Comparison of ENCODE assay signal across 31 cellular contexts in genomic region chr7:86091369-86091768, GRCh38.
DNase-seq lines count a peak whose midpoint lies in the region; ATAC-seq, FAIRE-seq and TF ChIP-seq lines count a peak whose summit lies in the region.
"Had no signal": no experiment of that assay in that cellular context is flagged by ENCODE, and none has a peak within 500 bp of the region (broad histone marks: within the 10 kb centered on the region; RNA-seq: fewer than 3 reads in every experiment).

No MANE protein-coding gene starts in this region.

- H4K20me1 ChIP-seq in HepG2 (ENCODE audit: insufficient read depth, low read length) (no peaks in the 10 kb centered on the region), K562 (replicated peaks; ENCODE audit: control insufficient read depth, insufficient read depth, low read length) (no peaks in the 10 kb centered on the region)
- H4K20me1 ChIP-seq: BLaER1; BLaER1 treated with 17β-estradiol and CSF1 and Interleukin-3, amounts not matched to agents 10 nM and 100 nM had no signal

- TF ChIP-seq POLR2A in HepG2 (IDR thresholded peaks at IDR 0.05; ENCODE audit: insufficient read depth in 1 of 2, low read depth in 2 of 2, low read length in 2 of 2), result no peak
- TF ChIP-seq POLR2A in right lobe of liver (IDR thresholded peaks at IDR 0.05), result no peak
- no peak for TF ChIP-seq POLR2A in K562 (conservative IDR thresholded peaks at IDR 0.05)

- H3K4me2 ChIP-seq in HepG2 (ENCODE audit: low read depth, low read length) (no peak overlapping the region), K562 (ENCODE audit: insufficient read depth, low read length) (no peak overlapping the region)
- H3K4me2 ChIP-seq: A549; BLaER1; BLaER1 treated with 17β-estradiol and CSF1 and Interleukin-3, amounts not matched to agents 10 nM and 100 nM had no signal

- in situ Hi-C loops in HepG2 (cut with HindIII; ENCODE audit: extremely low pct_ligation_motif_present, low pct_unique_long_range_greater_than_20kb) (no loop called here), K562 (cut with MboI) (no loop called here)

- no peak for TF ChIP-seq CTCF in HepG2 (CRISPR knock-in tag; IDR thresholded peaks at IDR 0.05)
- TF ChIP-seq CTCF in right lobe of liver (IDR thresholded peaks at IDR 0.05), result no peak
- no peak for TF ChIP-seq CTCF in K562 (IDR thresholded peaks at IDR 0.05 in 2 of 3, conservative IDR thresholded peaks at IDR 0.05 in 1 of 3; ENCODE audit: insufficient read depth in 2 of 3, low read depth in 1 of 3, low read length in 3 of 3)

- H3K79me2 ChIP-seq in HepG2 (ENCODE audit: insufficient read depth, low read length) (no peaks in the 10 kb centered on the region), K562 (ENCODE audit: control insufficient read depth, insufficient read depth, low read length) (no peaks in the 10 kb centered on the region)

- no peaks in the 10 kb centered on the region for H3K9me1 ChIP-seq in K562 (ENCODE audit: control insufficient read depth, insufficient read depth, low read length)

- no peak for TF ChIP-seq EP300 in HepG2 (IDR thresholded peaks at IDR 0.05; ENCODE audit: low read depth in 2 of 2, low read length in 2 of 2)
- no peak for TF ChIP-seq EP300 in HepG2 (CRISPR knock-in tag; IDR thresholded peaks at IDR 0.05; ENCODE audit: borderline replicate concordance)
- no peak for TF ChIP-seq EP300 in K562 (IDR thresholded peaks at IDR 0.05; ENCODE audit: low read length)

- H3K4me1 ChIP-seq in HepG2 (ENCODE audit: insufficient read depth, low read length) (no peaks in the 10 kb centered on the region), right lobe of liver (no peaks in the 10 kb centered on the region), K562 (replicated peaks in 1 of 2; ENCODE audit: control insufficient read depth in 2 of 2, insufficient read depth in 2 of 2, low read length in 2 of 2) (no peaks in the 10 kb centered on the region)
- H3K4me1 ChIP-seq: A549, BE2C, BLaER1, Caco-2 had no signal

- CTCF ChIA-PET in HepG2 (lab: Yijun Ruan, JAX; ENCODE audit: low intra/inter-chr PET ratio, low total read pairs) (no interaction called here), K562 (lab: Yijun Ruan, JAX; ENCODE audit: low intra/inter-chr PET ratio) (no interaction called here)

- FAIRE-seq in HepG2 (lab: Jason Lieb, UNC) (no peak), K562 (lab: Jason Lieb, UNC) (no peak)
- FAIRE-seq: A204.1, A549, D721Med had no signal

- no peak overlapping the region for H3K4me3 ChIP-seq in HepG2 (replicated peaks in 1 of 3; ENCODE audit: insufficient read depth in 1 of 3, low read depth in 2 of 3, low read length in 3 of 3)
- H3K4me3 ChIP-seq in right lobe of liver, result no peak overlapping the region
- H3K4me3 ChIP-seq in K562, result no peak overlapping the region
- H3K4me3 ChIP-seq: A549; BLaER1; BLaER1 treated with 17β-estradiol and CSF1 and Interleukin-3, amounts not matched to agents 10 nM and 100 nM had no signal

- peaks cover 8% of the 10 kb centered on the region for H3K9me3 ChIP-seq in HepG2 (ENCODE audit: low read length)
- no peaks in the 10 kb centered on the region for H3K9me3 ChIP-seq in right lobe of liver
- no peaks in the 10 kb centered on the region for H3K9me3 ChIP-seq in K562 (replicated peaks; ENCODE audit: control insufficient read depth, insufficient read depth, low read depth, low read length)
- H3K9me3 ChIP-seq: A549, BE2C, Caco-2 had no signal

- 0% methylated on average over 1 of the region's 1 CpG for WGBS in HepG2 (ENCODE audit: low lambda C conversion rate)
- WGBS in right lobe of liver (ENCODE audit: insufficient coverage, low coverage, low lambda C conversion rate, missing lambda C conversion rate), result 19% methylated on average over 1 of the region's 1 CpG
- 0% methylated on average over 1 of the region's 1 CpG for WGBS in K562 (ENCODE audit: insufficient coverage, low coverage, missing lambda C conversion rate)

- H3K27ac ChIP-seq in HepG2 (ENCODE audit: extremely low read length, insufficient read depth, low read length), result no peak overlapping the region
- no peak overlapping the region for H3K27ac ChIP-seq in right lobe of liver
- no peak overlapping the region for H3K27ac ChIP-seq in K562 (ENCODE audit: extremely low read depth, low read depth, low read length)
- H3K27ac ChIP-seq: 22Rv1; A549; BLaER1; BLaER1 treated with 17β-estradiol and CSF1 and Interleukin-3, amounts not matched to agents 10 nM and 100 nM; C4-2B had no signal

- ATAC-seq in HepG2 (no peak), right lobe of liver (no peak), K562 (no peak)
- ATAC-seq: A549; CD8-positive, alpha-beta T cell had no signal

- H3K9ac ChIP-seq in HepG2 (ENCODE audit: insufficient read depth, low read depth, low read length), result no peak overlapping the region
- H3K9ac ChIP-seq in K562 (ENCODE audit: insufficient read depth in 1 of 2, low read depth in 2 of 2, low read length in 2 of 2), result no peak overlapping the region
- H3K9ac ChIP-seq: BLaER1; BLaER1 treated with 17β-estradiol and CSF1 and Interleukin-3, amounts not matched to agents 10 nM and 100 nM had no signal

- no peaks in the 10 kb centered on the region for H3K27me3 ChIP-seq in HepG2 (ENCODE audit: control insufficient read depth in 1 of 2, insufficient read depth in 2 of 2, low read length in 2 of 2)
- H3K27me3 ChIP-seq in right lobe of liver, result no peaks in the 10 kb centered on the region
- no peaks in the 10 kb centered on the region for H3K27me3 ChIP-seq in K562 (ENCODE audit: control insufficient read depth in 2 of 2, insufficient read depth in 2 of 2, low read length in 2 of 2)
- H3K27me3 ChIP-seq: BE2C; BLaER1; BLaER1 treated with 17β-estradiol and CSF1 and Interleukin-3, amounts not matched to agents 10 nM and 100 nM had no signal

- intact Hi-C loops in HepG2 (cut with micrococcal nuclease; ENCODE audit: unreplicated experiment) (no loop called here), right lobe of liver (cut with DNase I) (no loop called here), K562 (cut with micrococcal nuclease) (no loop called here)

- BruUV-seq in HepG2 (replicated peaks; lab: Mats Ljungman, UMichigan) (no TSS peak), K562 (replicated peaks; lab: Mats Ljungman, UMichigan) (no TSS peak)

- H3K36me3 ChIP-seq in HepG2 (replicated peaks in 1 of 2; ENCODE audit: control insufficient read depth in 1 of 2, insufficient read depth in 2 of 2, low read length in 2 of 2) (no peaks in the 10 kb centered on the region), right lobe of liver (no peaks in the 10 kb centered on the region), K562 (ENCODE audit: control insufficient read depth, insufficient read depth, low read length) (no peaks in the 10 kb centered on the region)
- H3K36me3 ChIP-seq: BE2C; BLaER1; BLaER1 treated with 17β-estradiol and CSF1 and Interleukin-3, amounts not matched to agents 10 nM and 100 nM had no signal

- DNase-seq in HepG2 (ENCODE audit: low spot score), result no peak
- no peak for DNase-seq in right lobe of liver
- no peak for DNase-seq in K562 (ENCODE audit: extremely low read depth in 1 of 4, low spot score in 3 of 4)
- no peak for DNase-seq in stimulated activated CD4-positive, alpha-beta T cell treated with anti-CD3 and anti-CD28 coated beads, Interleukin-4, amount 100 ng/mL, for 4 hours
- DNase-seq: 8988T; ACHN; AML-193; BE2C; C1 segment of cervical spinal cord; Caco-2; Calu3; CD4-positive, alpha-beta memory T cell; CD4-positive, alpha-beta T cell; CD4-positive, CD25-positive, alpha-beta regulatory T cell; CD8-positive, alpha-beta memory T cell; CD8-positive, alpha-beta T cell; COR-L47; DMS 273 treated with DMSO at 0.1 percent for 48 hours; DMS153; DMS53; DMS79; DMS79 treated with DMSO at 0.1 percent for 48 hours; DND-41; EL had no signal

- H2AFZ ChIP-seq in HepG2 (ENCODE audit: low read length) (no peak overlapping the region), K562 (ENCODE audit: low read depth, low read length) (no peak overlapping the region)

- TF ChIP-seq RAD21 in HepG2 (CRISPR knock-in tag; IDR thresholded peaks at IDR 0.05) (no peak), K562 (CRISPR knock-in tag; conservative IDR thresholded peaks at IDR 0.05 in 1 of 2, IDR thresholded peaks at IDR 0.05 in 1 of 2) (no peak)

- POLR2A ChIA-PET in HepG2 (lab: Yijun Ruan, JAX), result no interaction called here
- POLR2A ChIA-PET in K562 (lab: Yijun Ruan, JAX), result no interaction called here

TF ChIP-seq in HepG2, 621 proteins besides CTCF, POLR2A, EP300 and RAD21 (continues in another document):
- TF ChIP-seq RAD51 (IDR thresholded peaks at IDR 0.05; ENCODE audit: borderline replicate concordance), result peak; percentile 59

TF ChIP-seq in K562, 482 proteins besides CTCF, POLR2A, EP300 and RAD21:
- TF ChIP-seq TFE3 (CRISPR knock-in tag; IDR thresholded peaks at IDR 0.05) (peak; percentile 83), SIN3A (IDR thresholded peaks at IDR 0.05; ENCODE audit: borderline replicate concordance in 2 of 2, control insufficient read depth in 1 of 2, low read depth in 2 of 2, low read length in 2 of 2) (no peak)

Comparison
In these comparisons a context has a peak if more than half of its experiments do, and no peak if none do; other contexts are left out.
1. Of the 241 proteins assayed by ChIP-seq in both HepG2 and K562: peak only in HepG2: RAD51; only in K562: TFE3; in both: none; in neither: 238; mixed calls (peak in some experiments, not most) for 1.